Comparison of ENCODE assay signal across 17 cellular contexts in genomic region chr21:44984792-44985440, GRCh38. TPM values are rescaled to one million over a fixed set of nuclear protein-coding genes. Genes with fewer than 3 reads are reported as not detected.
DNase-seq lines count a peak whose midpoint lies in the region; ATAC-seq and TF ChIP-seq lines count a peak whose summit lies in the region.
"Had no signal": no experiment of that assay in that cellular context is flagged by ENCODE, and none has a peak within 500 bp of the region (broad histone marks: within the 10 kb centered on the region; RNA-seq: fewer than 3 reads in every experiment).

No MANE protein-coding gene starts in this region.

- peaks cover 18% of the 10 kb centered on the region for H3K4me1 Mint-ChIP-seq in neural progenitor cell

- TF ChIP-seq CTCF in neural progenitor cell (IDR thresholded peaks at IDR 0.05), result no peak

- peak overlapping the region in 7 of 11 experiments; percentile 8 to 60 (median 44); a peak in 10 of 22 replicates for H3K9ac ChIP-seq in BLaER1 treated with 17β-estradiol and CSF1 and Interleukin-3, amounts not matched to agents 10 nM and 100 nM
- H3K9ac ChIP-seq in NT2/D1 (ENCODE audit: insufficient read length, low read depth) (peak overlapping the region; percentile 34), neural progenitor cell (no peak overlapping the region)

- ATAC-seq in HG02852 (IDR thresholded peaks at IDR 0.05; ENCODE audit: unreplicated experiment) (no peak), HG03095 (IDR thresholded peaks at IDR 0.05; ENCODE audit: unreplicated experiment) (no peak)

- H3K36me3 ChIP-seq in BLaER1 treated with 17β-estradiol and CSF1 and Interleukin-3, amounts not matched to agents 10 nM and 100 nM, result peaks cover 0 to 1% (median 0%) of the 10 kb centered on the region in 11 experiments; a peak in 1 of 22 replicates
- H3K36me3 ChIP-seq in NT2/D1 (ENCODE audit: insufficient read depth, insufficient read length, low read length) (peaks cover 15% of the 10 kb centered on the region), neural progenitor cell (no peaks in the 10 kb centered on the region)
- H3K36me3 ChIP-seq: pancreas had no signal

- DNase-seq in NT2/D1 (ENCODE audit: low read depth, low spot score) (no peak), cardiac septum (ENCODE audit: low spot score) (peak; percentile 66), neural progenitor cell (ENCODE audit: low spot score) (peak; percentile 34), NCI-H446 treated with DMSO at 0.1 percent for 48 hours (lab: John Stamatoyannopoulos, UW) (no peak), midbrain (lab: John Stamatoyannopoulos, UW) (no peak)
- DNase-seq: activated T-cell treated with anti-CD3 and anti-CD28 coated beads, Interleukin-2, amount 50 U/mL, for 48 hours; C1 segment of cervical spinal cord; HFFc6; NCI-H524; PC-9 had no signal

- H3K27ac ChIP-seq in BLaER1 treated with 17β-estradiol and CSF1 and Interleukin-3, amounts not matched to agents 10 nM and 100 nM, result peak overlapping the region in 4 of 11 experiments; percentile 2 to 45 (median 18); a peak in 4 of 22 replicates
- H3K27ac ChIP-seq in neural progenitor cell, result no peak overlapping the region
- H3K27ac ChIP-seq: dorsolateral prefrontal cortex, HL-60, pancreas, PC-9 had no signal

- intact Hi-C loops in cardiac septum (cut with DNase I), result no loop called here

- no peaks in the 10 kb centered on the region for H3K9me3 Mint-ChIP-seq in neural progenitor cell
- H3K9me3 Mint-ChIP-seq: HFFc6, memory B cell had no signal

- H3K9me3 ChIP-seq in BLaER1 treated with 17β-estradiol and CSF1 and Interleukin-3, amounts not matched to agents 10 nM and 100 nM (replicated peaks in 1 of 11), result no peaks in the 10 kb centered on the region
- H3K9me3 ChIP-seq in NT2/D1 (ENCODE audit: insufficient read depth, low read length) (no peaks in the 10 kb centered on the region), neural progenitor cell (ENCODE audit: low read depth) (no peaks in the 10 kb centered on the region)
- H3K9me3 ChIP-seq: pancreas had no signal

- peaks cover 0 to 61% (median 0%) of the 10 kb centered on the region in 11 experiments; a peak in 10 of 22 replicates for H3K27me3 ChIP-seq in BLaER1 treated with 17β-estradiol and CSF1 and Interleukin-3, amounts not matched to agents 10 nM and 100 nM
- no peaks in the 10 kb centered on the region for H3K27me3 ChIP-seq in NT2/D1 (ENCODE audit: insufficient read depth, insufficient read length)
- H3K27me3 ChIP-seq in neural progenitor cell, result no peaks in the 10 kb centered on the region
- H3K27me3 ChIP-seq: dorsolateral prefrontal cortex, pancreas had no signal

- H2AFZ ChIP-seq in neural progenitor cell (replicated peaks), result no peak overlapping the region
- H2AFZ ChIP-seq: PC-9 had no signal

- H3K4me1 ChIP-seq in BLaER1 treated with 17β-estradiol and CSF1 and Interleukin-3, amounts not matched to agents 10 nM and 100 nM, result peaks cover 40 to 85% (median 84%) of the 10 kb centered on the region in 10 experiments
- H3K4me1 ChIP-seq in NT2/D1 (ENCODE audit: insufficient read depth, insufficient read length) (peaks cover 44% of the 10 kb centered on the region), neural progenitor cell (peaks cover 7% of the 10 kb centered on the region)
- H3K4me1 ChIP-seq: pancreas had no signal

- no peak overlapping the region for H3K4me3 Mint-ChIP-seq in neural progenitor cell
- H3K4me3 Mint-ChIP-seq: HFFc6, memory B cell had no signal

- peak overlapping the region; percentile 15 to 100 (median 88); a peak in 19 of 22 replicates for H3K4me2 ChIP-seq in BLaER1 treated with 17β-estradiol and CSF1 and Interleukin-3, amounts not matched to agents 10 nM and 100 nM
- no peak overlapping the region for H3K4me2 ChIP-seq in neural progenitor cell
- H3K4me2 ChIP-seq: PC-9 had no signal

- H3K27ac Mint-ChIP-seq in neural progenitor cell, result no peak overlapping the region
- H3K27ac Mint-ChIP-seq: HFFc6, memory B cell had no signal

- H3F3A ChIP-seq in neural progenitor cell (ENCODE audit: low read depth), result no peaks in the 10 kb centered on the region

- H3K79me2 ChIP-seq in neural progenitor cell (ENCODE audit: low read depth), result no peaks in the 10 kb centered on the region

- H3K27me3 Mint-ChIP-seq in neural progenitor cell (ENCODE audit: insufficient read depth, low read depth), result peaks cover 2% of the 10 kb centered on the region

- no peaks in the 10 kb centered on the region for H3K36me3 Mint-ChIP-seq in neural progenitor cell
- H3K36me3 Mint-ChIP-seq: memory B cell had no signal

- H3K4me3 ChIP-seq in BLaER1 treated with 17β-estradiol and CSF1 and Interleukin-3, amounts not matched to agents 10 nM and 100 nM, result no peak overlapping the region
- H3K4me3 ChIP-seq in NT2/D1 (ENCODE audit: insufficient read length, low read depth) (no peak overlapping the region), neural progenitor cell (no peak overlapping the region)
- H3K4me3 ChIP-seq: dorsolateral prefrontal cortex, pancreas, PC-9 had no signal

- peaks cover 0 to 84% (median 54%) of the 10 kb centered on the region in 11 experiments; a peak in 20 of 22 replicates for H4K20me1 ChIP-seq in BLaER1 treated with 17β-estradiol and CSF1 and Interleukin-3, amounts not matched to agents 10 nM and 100 nM
- no peaks in the 10 kb centered on the region for H4K20me1 ChIP-seq in neural progenitor cell (ENCODE audit: low read depth)

RNA-seq across cellular contexts. Expression of gene SLX9, which starts 45.1 kb away (rescaled TPM):
- 35.8 TPM for total RNA-seq in cardiac septum
- 4.7 and 17.1 TPM in 2 replicates for total RNA-seq in neural progenitor cell (ENCODE audit: low replicate concordance)

Comparison
In these comparisons a context has a peak if more than half of its experiments do, and no peak if none do; other contexts are left out.
1. DNase-seq: peak in cardiac septum (single experiment) and neural progenitor cell (single experiment); none in NT2/D1 (single experiment), NCI-H446 treated with DMSO at 0.1 percent for 48 hours (single experiment) and midbrain (single experiment).